In genomic region chr4:18630218-18631110, GRCh38 we compare ENCODE assay signal across 26 cellular contexts.
"Had no signal": no experiment of that assay in that cellular context is flagged by ENCODE, and none has a peak within 500 bp of the region (broad histone marks: within the 10 kb centered on the region; RNA-seq: fewer than 3 reads in every experiment).

No MANE protein-coding gene starts in this region.

- H3K4me1 ChIP-seq: esophagus muscularis mucosa, gastrocnemius medialis, heart right ventricle, left lung, lower lobe of right lung, neural progenitor cell, pancreas, suprapubic skin, thyroid gland, uterus had no signal

- H3K4me3 Mint-ChIP-seq: dendritic cell treated with granulocyte-macrophage colony-stimulating factor and Interleukin-4, amounts not matched to agents 40 ng/mL and 50 ng/mL, for 4 days; effector memory CD8-positive, alpha-beta T cell; memory B cell; mesothelial cell of epicardium; natural killer cell treated with Interleukin-12 subunit alpha and Interleukin-12 subunit beta and Interleukin-15 and Interleukin-18, amount 100 ng/mL, for 72 hours; neural progenitor cell; type B pancreatic cell had no signal

- H3K27me3 Mint-ChIP-seq: dendritic cell treated with granulocyte-macrophage colony-stimulating factor and Interleukin-4, amounts not matched to agents 40 ng/mL and 50 ng/mL, for 4 days; effector memory CD8-positive, alpha-beta T cell; natural killer cell treated with Interleukin-12 subunit alpha and Interleukin-12 subunit beta and Interleukin-15 and Interleukin-18, amount 100 ng/mL, for 72 hours; progenitor cell of endocrine pancreas had no signal

- DNase-seq: effector memory CD8-positive, alpha-beta T cell; gastrocnemius medialis; heart right ventricle; hypothalamus; islet precursor cell; lower lobe of right lung; stimulated activated CD4-positive, alpha-beta T cell treated with anti-CD3 and anti-CD28 coated beads, Interleukin-1b, Interleukin-23, amount 100 ng/mL, for 48 hours; stimulated activated CD4-positive, alpha-beta T cell treated with anti-CD3 and anti-CD28 coated beads, Interleukin-4, amount 100 ng/mL, for 24 hours; stimulated activated naive CD4-positive, alpha-beta T cell; thyroid gland; uterus had no signal

- H3K4me3 ChIP-seq: esophagus muscularis mucosa, gastrocnemius medialis, heart right ventricle, left lung, lower lobe of right lung, neural progenitor cell, pancreas, smooth muscle cell, suprapubic skin, thyroid gland, uterus had no signal

- H3K9me3 Mint-ChIP-seq: effector memory CD8-positive, alpha-beta T cell; memory B cell; type B pancreatic cell had no signal

- H3K36me3 ChIP-seq: esophagus muscularis mucosa, gastrocnemius medialis, heart right ventricle, left lung, lower lobe of right lung, neural progenitor cell, pancreas, suprapubic skin, thyroid gland, uterus had no signal

- H3K27ac Mint-ChIP-seq: dendritic cell treated with granulocyte-macrophage colony-stimulating factor and Interleukin-4, amounts not matched to agents 40 ng/mL and 50 ng/mL, for 4 days; effector memory CD8-positive, alpha-beta T cell; memory B cell; mesothelial cell of epicardium; natural killer cell treated with Interleukin-12 subunit alpha and Interleukin-12 subunit beta and Interleukin-15 and Interleukin-18, amount 100 ng/mL, for 72 hours; neural progenitor cell; progenitor cell of endocrine pancreas; type B pancreatic cell had no signal

- ATAC-seq: effector memory CD8-positive, alpha-beta T cell; gastrocnemius medialis; left lung; natural killer cell treated with Interleukin-12 subunit alpha and Interleukin-12 subunit beta and Interleukin-15 and Interleukin-18, amount 100 ng/mL, for 72 hours; pancreas; right cardiac atrium had no signal

- H3K27me3 ChIP-seq: esophagus muscularis mucosa, gastrocnemius medialis, left lung, neural progenitor cell, pancreas, suprapubic skin, thyroid gland, uterus had no signal

- H3K9me3 ChIP-seq: gastrocnemius medialis, lower lobe of right lung, pancreas, suprapubic skin, thyroid gland, uterus had no signal

- H3K9ac ChIP-seq: neural progenitor cell had no signal

- FAIRE-seq: colon, pancreas had no signal

- H3K27ac ChIP-seq: epithelial cell of prostate, esophagus muscularis mucosa, gastrocnemius medialis, heart right ventricle, left lung, lower lobe of right lung, neural progenitor cell, pancreas, suprapubic skin, thyroid gland, uterus had no signal

- H3K36me3 Mint-ChIP-seq: memory B cell; mesothelial cell of epicardium; natural killer cell treated with Interleukin-12 subunit alpha and Interleukin-12 subunit beta and Interleukin-15 and Interleukin-18, amount 100 ng/mL, for 72 hours; neural progenitor cell; type B pancreatic cell had no signal

- H3K4me1 Mint-ChIP-seq: memory B cell had no signal
